28 cellular contexts compared by ENCODE assay signal in the genomic region with DNA sequence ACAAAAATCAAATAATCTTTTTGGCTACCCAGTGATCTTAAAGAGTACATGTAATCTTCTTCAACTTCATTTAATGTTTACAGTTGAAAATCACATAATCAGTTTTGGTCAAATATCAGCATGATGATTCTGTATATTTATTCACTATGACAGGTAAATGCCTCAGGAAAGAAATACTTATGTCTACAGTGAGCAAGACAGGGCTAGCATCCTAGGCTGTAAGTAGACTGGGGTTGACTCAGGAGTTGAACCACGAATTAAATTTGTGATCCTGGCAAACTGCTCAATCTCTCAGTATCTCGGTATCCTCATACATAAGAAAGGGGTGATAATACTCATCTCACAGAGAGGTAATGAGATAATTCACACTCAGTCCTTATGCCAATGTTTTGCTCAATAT.
"Had no signal": no experiment of that assay in that cellular context is flagged by ENCODE, and none has a peak within 500 bp of the region (broad histone marks: within the 10 kb centered on the region; RNA-seq: fewer than 3 reads in every experiment).

No MANE protein-coding gene starts in this region.

- H3K27ac ChIP-seq: KMS-11, PC-9, SJCRH30 had no signal

- H3K27ac Mint-ChIP-seq: activated CD4-positive, alpha-beta T cell treated with anti-CD3 and anti-CD28 coated beads, Interleukin-2, amount 10 ng/mL, durations not matched to agents 24 days and 14 days; activated CD8-positive, alpha-beta memory T cell treated with anti-CD3 and anti-CD28 coated beads, Interleukin-2, amount 10 ng/mL, durations not matched to agents 7 days and 5 days; activated naive CD4-positive, alpha-beta T cell treated with anti-CD3 and anti-CD28 coated beads, Interleukin-2, amount 50 U/mL, for 24 hours; activated T-cell treated with anti-CD3 and anti-CD28 coated beads, Interleukin-2, amount 50 U/mL, for 24 hours; activated T-helper 1 cell treated with anti-CD3 and anti-CD28 coated beads, Interleukin-12 subunit alpha, Interleukin-12 subunit beta, Interleukin-2, Interleukin-4 antibody, amounts not matched to agents 30 ng/mL and 10 ng/mL and 1 ng/mL, durations not matched to agents 14 hours and 24 hours and 36 hours; T-helper 1 cell treated with Interleukin-12 subunit alpha and Interleukin-12 subunit beta and Interleukin-4 antibody, amounts not matched to agents 30 μg/mL and 1 μg/mL, for 36 hours; WTC11 had no signal

- H3K4me2 ChIP-seq: KMS-11, PC-9 had no signal

- DNase-seq: activated CD4-positive, alpha-beta T cell treated with anti-CD3 and anti-CD28 coated beads for 1 hour; activated CD4-positive, alpha-beta T cell treated with anti-CD3 and anti-CD28 coated beads, Interleukin-2, amount 10 ng/mL, durations not matched to agents 24 days and 14 days; activated CD4-positive, alpha-beta T cell treated with anti-CD3 and anti-CD28 coated beads, Interleukin-2, amount 50 U/mL, for 48 hours; activated CD8-positive, alpha-beta memory T cell treated with anti-CD3 and anti-CD28 coated beads, Interleukin-2, amount 10 ng/mL, durations not matched to agents 7 days and 5 days; activated effector memory CD4-positive, alpha-beta T cell treated with Interleukin-2 at 50 U/mL for 16 hours; activated naive CD4-positive, alpha-beta T cell; activated T-cell treated with anti-CD3 and anti-CD28 coated beads, Interleukin-2, amount 50 U/mL, for 24 hours; aorta; MG63; MV-4-11; NCI-H1092 treated with DMSO at 0.1 percent for 48 hours; NCI-H1417 treated with DMSO at 0.1 percent for 48 hours; NCI-H1694; NCI-H2029; NCI-H2107; NCI-H2171 treated with DMSO at 0.1 percent for 48 hours; NCI-H345; NCI-H510A; NCI-H526 treated with DMSO at 0.1 percent for 48 hours; SJCRH30 had no signal

- H3K4me3 Mint-ChIP-seq: activated CD4-positive, alpha-beta T cell treated with anti-CD3 and anti-CD28 coated beads, Interleukin-2, amount 10 ng/mL, durations not matched to agents 24 days and 14 days; activated CD8-positive, alpha-beta memory T cell treated with anti-CD3 and anti-CD28 coated beads, Interleukin-2, amount 10 ng/mL, durations not matched to agents 7 days and 5 days; activated naive CD4-positive, alpha-beta T cell treated with anti-CD3 and anti-CD28 coated beads, Interleukin-2, amount 50 U/mL, for 24 hours; activated T-cell treated with anti-CD3 and anti-CD28 coated beads, Interleukin-2, amount 50 U/mL, for 24 hours; activated T-helper 1 cell treated with anti-CD3 and anti-CD28 coated beads, Interleukin-12 subunit alpha, Interleukin-12 subunit beta, Interleukin-2, Interleukin-4 antibody, amounts not matched to agents 30 ng/mL and 10 ng/mL and 1 ng/mL, durations not matched to agents 14 hours and 24 hours and 36 hours; central memory CD8-positive, alpha-beta T cell; T-helper 1 cell treated with Interleukin-12 subunit alpha and Interleukin-12 subunit beta and Interleukin-4 antibody, amounts not matched to agents 30 μg/mL and 1 μg/mL, for 36 hours; WTC11 had no signal

- H3K9me3 ChIP-seq: MG63, SJCRH30 had no signal

- H3K9ac ChIP-seq: KMS-11 had no signal

- H3K27me3 ChIP-seq: MG63, SJCRH30 had no signal

- H2AFZ ChIP-seq: PC-9 had no signal

- H3K36me3 ChIP-seq: MG63, SJCRH30 had no signal

- H3K4me1 Mint-ChIP-seq: activated CD4-positive, alpha-beta T cell treated with anti-CD3 and anti-CD28 coated beads, Interleukin-2, amount 10 ng/mL, durations not matched to agents 24 days and 14 days; activated CD8-positive, alpha-beta memory T cell treated with anti-CD3 and anti-CD28 coated beads, Interleukin-2, amount 10 ng/mL, durations not matched to agents 7 days and 5 days; activated naive CD4-positive, alpha-beta T cell treated with anti-CD3 and anti-CD28 coated beads, Interleukin-2, amount 50 U/mL, for 24 hours; central memory CD8-positive, alpha-beta T cell; WTC11 had no signal

- ATAC-seq: activated CD8-positive, alpha-beta memory T cell treated with anti-CD3 and anti-CD28 coated beads, Interleukin-2, amount 10 ng/mL, durations not matched to agents 7 days and 5 days; Right ventricle myocardium inferior; WTC11 had no signal

- H3K4me1 ChIP-seq: SJCRH30 had no signal

- H3K9me3 Mint-ChIP-seq: activated CD4-positive, alpha-beta T cell treated with anti-CD3 and anti-CD28 coated beads, Interleukin-2, amount 10 ng/mL, durations not matched to agents 24 days and 14 days; activated T-helper 1 cell treated with anti-CD3 and anti-CD28 coated beads, Interleukin-12 subunit alpha, Interleukin-12 subunit beta, Interleukin-2, Interleukin-4 antibody, amounts not matched to agents 30 ng/mL and 10 ng/mL and 1 ng/mL, durations not matched to agents 14 hours and 24 hours and 36 hours; T-helper 1 cell treated with Interleukin-12 subunit alpha and Interleukin-12 subunit beta and Interleukin-4 antibody, amounts not matched to agents 30 μg/mL and 1 μg/mL, for 36 hours had no signal

- H3K27me3 Mint-ChIP-seq: activated CD4-positive, alpha-beta T cell treated with anti-CD3 and anti-CD28 coated beads, Interleukin-2, amount 10 ng/mL, durations not matched to agents 24 days and 14 days; activated CD8-positive, alpha-beta memory T cell treated with anti-CD3 and anti-CD28 coated beads, Interleukin-2, amount 10 ng/mL, durations not matched to agents 7 days and 5 days; activated naive CD4-positive, alpha-beta T cell treated with anti-CD3 and anti-CD28 coated beads, Interleukin-2, amount 50 U/mL, for 24 hours; activated T-cell treated with anti-CD3 and anti-CD28 coated beads, Interleukin-2, amount 50 U/mL, for 24 hours; central memory CD8-positive, alpha-beta T cell had no signal

- H3K4me3 ChIP-seq: MG63, PC-9, SJCRH30 had no signal

- H3K36me3 Mint-ChIP-seq: activated CD8-positive, alpha-beta memory T cell treated with anti-CD3 and anti-CD28 coated beads, Interleukin-2, amount 10 ng/mL, durations not matched to agents 7 days and 5 days; activated naive CD4-positive, alpha-beta T cell treated with anti-CD3 and anti-CD28 coated beads, Interleukin-2, amount 50 U/mL, for 24 hours; WTC11 had no signal
